ENCODE assay signal across 9 cellular contexts in genomic region chr7:157011333-157012112, GRCh38.
A peak's percentile ranks its signal among the peaks of the same experiment; 100 is the strongest.
DNase-seq lines count a peak whose midpoint lies in the region; ATAC-seq lines count a peak whose summit lies in the region.
"Had no signal": no experiment of that assay in that cellular context is flagged by ENCODE, and none has a peak within 500 bp of the region (broad histone marks: within the 10 kb centered on the region; RNA-seq: fewer than 3 reads in every experiment).

No MANE protein-coding gene starts in this region.

- H3K9ac ChIP-seq in duodenal mucosa (ENCODE audit: low read depth in 1 of 2, low read length in 2 of 2): peak overlapping the region; percentile 11 to 69

- H3K4me1 ChIP-seq in duodenal mucosa (ENCODE audit: control insufficient read depth in 1 of 2, insufficient read depth in 2 of 2, low read length in 2 of 2): peaks cover 29 to 34% of the 10 kb centered on the region in 2 donors

- ATAC-seq in stimulated activated memory B cell treated with anti-CD40 and anti-IgM and Interleukin-4, amounts not matched to agents 10 μg/mL and 1 μg/mL and 100 μg/mL, for 72 hours: no peak

- H3K27ac ChIP-seq in duodenal mucosa (ENCODE audit: low read depth, low read length): no peak overlapping the region

- peak overlapping the region; percentile 0 for H3K27ac Mint-ChIP-seq in T-helper 1 cell treated with Interleukin-12 subunit alpha and Interleukin-12 subunit beta and Interleukin-4 antibody, amounts not matched to agents 30 μg/mL and 1 μg/mL, for 36 hours
- no peak overlapping the region for H3K27ac Mint-ChIP-seq in stimulated activated memory B cell treated with anti-CD40 and anti-IgM and Interleukin-4, amounts not matched to agents 10 μg/mL and 1 μg/mL and 100 μg/mL, for 72 hours

- peaks cover 13% of the 10 kb centered on the region for H3K4me1 Mint-ChIP-seq in T-helper 1 cell treated with Interleukin-12 subunit alpha and Interleukin-12 subunit beta and Interleukin-4 antibody, amounts not matched to agents 30 μg/mL and 1 μg/mL, for 36 hours (ENCODE audit: low read depth)
- H3K4me1 Mint-ChIP-seq in stimulated activated memory B cell treated with anti-CD40 and anti-IgM and Interleukin-4, amounts not matched to agents 10 μg/mL and 1 μg/mL and 100 μg/mL, for 72 hours: peaks cover 25% of the 10 kb centered on the region

- H3K4me3 ChIP-seq in duodenal mucosa (ENCODE audit: low read depth in 1 of 2, low read length in 2 of 2): peak overlapping the region; percentile 71 to 72

- peaks cover 86% of the 10 kb centered on the region for H3K27me3 Mint-ChIP-seq in T-helper 1 cell treated with Interleukin-12 subunit alpha and Interleukin-12 subunit beta and Interleukin-4 antibody, amounts not matched to agents 30 μg/mL and 1 μg/mL, for 36 hours (ENCODE audit: low read depth)
- H3K27me3 Mint-ChIP-seq in stimulated activated memory B cell treated with anti-CD40 and anti-IgM and Interleukin-4, amounts not matched to agents 10 μg/mL and 1 μg/mL and 100 μg/mL, for 72 hours: peaks cover 90% of the 10 kb centered on the region

- no peaks in the 10 kb centered on the region for H3K9me3 Mint-ChIP-seq in T-helper 1 cell treated with Interleukin-12 subunit alpha and Interleukin-12 subunit beta and Interleukin-4 antibody, amounts not matched to agents 30 μg/mL and 1 μg/mL, for 36 hours
- H3K9me3 Mint-ChIP-seq in stimulated activated memory B cell treated with anti-CD40 and anti-IgM and Interleukin-4, amounts not matched to agents 10 μg/mL and 1 μg/mL and 100 μg/mL, for 72 hours: no peaks in the 10 kb centered on the region

- no peaks in the 10 kb centered on the region for H3K9me3 ChIP-seq in duodenal mucosa (ENCODE audit: control insufficient read depth in 1 of 2, low read length in 2 of 2)

- no peaks in the 10 kb centered on the region for H3K36me3 ChIP-seq in duodenal mucosa (ENCODE audit: control insufficient read depth in 1 of 2, insufficient read depth in 2 of 2, low read length in 2 of 2)

- no peak overlapping the region for H3K4me3 Mint-ChIP-seq in T-helper 1 cell treated with Interleukin-12 subunit alpha and Interleukin-12 subunit beta and Interleukin-4 antibody, amounts not matched to agents 30 μg/mL and 1 μg/mL, for 36 hours
- peak overlapping the region; percentile 57 for H3K4me3 Mint-ChIP-seq in stimulated activated memory B cell treated with anti-CD40 and anti-IgM and Interleukin-4, amounts not matched to agents 10 μg/mL and 1 μg/mL and 100 μg/mL, for 72 hours

- peaks cover 8 to 33% of the 10 kb centered on the region in 2 donors for H3K27me3 ChIP-seq in duodenal mucosa (ENCODE audit: control insufficient read depth in 1 of 2, insufficient read depth in 2 of 2, low read length in 2 of 2)

- DNase-seq in T-helper 1 cell: no peak
- peak; percentile 52 for DNase-seq in NCI-H2029 (lab: John Stamatoyannopoulos, UW)
- no peak for DNase-seq in AG08396 (ENCODE audit: low spot score)
- no peak for DNase-seq in AML-193 (lab: John Stamatoyannopoulos, UW)
- DNase-seq in cerebellar cortex (ENCODE audit: low spot score): no peak
- DNase-seq: IMR-90 had no signal

- no peaks in the 10 kb centered on the region for H3K36me3 Mint-ChIP-seq in T-helper 1 cell treated with Interleukin-12 subunit alpha and Interleukin-12 subunit beta and Interleukin-4 antibody, amounts not matched to agents 30 μg/mL and 1 μg/mL, for 36 hours (ENCODE audit: low read depth)
- no peaks in the 10 kb centered on the region for H3K36me3 Mint-ChIP-seq in stimulated activated memory B cell treated with anti-CD40 and anti-IgM and Interleukin-4, amounts not matched to agents 10 μg/mL and 1 μg/mL and 100 μg/mL, for 72 hours
